Comparison of ENCODE assay signal across 28 cellular contexts in genomic region chr1:3762151-3762872, GRCh38. TPM values are rescaled to one million over a fixed set of nuclear protein-coding genes. Genes with fewer than 3 reads are reported as not detected.
"Had no signal": no experiment of that assay in that cellular context is flagged by ENCODE, and none has a peak within 500 bp of the region (broad histone marks: within the 10 kb centered on the region; RNA-seq: fewer than 3 reads in every experiment).

No MANE protein-coding gene starts in this region.

- H3K4me3 ChIP-seq: coronary artery, heart left ventricle, mucosa of descending colon, pancreas, stomach had no signal

- H3K27me3 ChIP-seq: pancreas had no signal

- H3K36me3 ChIP-seq: heart left ventricle, pancreas, stomach had no signal

- DNase-seq: effector CD4-positive, alpha-beta T cell; endodermal cell; hippocampal formation; mammary epithelial cell; naive thymus-derived CD8-positive, alpha-beta T cell; stimulated activated CD4-positive, alpha-beta T cell treated with anti-CD3 and anti-CD28 coated beads, Interleukin-2, amount 100 ng/mL, for 24 hours; stimulated activated CD4-positive, alpha-beta T cell treated with anti-CD3 and anti-CD28 coated beads, Interleukin-4, amount 100 ng/mL, for 4 hours; stimulated activated naive CD4-positive, alpha-beta T cell; stomach; substantia nigra; trophoblast cell had no signal

- H3K4me1 ChIP-seq: heart left ventricle, pancreas, stomach had no signal

- H3K27ac ChIP-seq: coronary artery, heart left ventricle, pancreas, stomach had no signal

- ATAC-seq: left lobe of liver; mucosa of descending colon; naive thymus-derived CD8-positive, alpha-beta T cell; pancreas; sciatic nerve had no signal

- H3K9me3 ChIP-seq: mucosa of descending colon, pancreas had no signal

RNA-seq across cellular contexts. Expression of gene CCDC27, which starts 10.1 kb away (rescaled TPM):
- total RNA-seq: chondrocyte; dermis microvascular lymphatic vessel endothelial cell; endodermal cell; endothelial cell of umbilical vein; fibroblast of lung; frontal cortex; glomerular endothelial cell; heart left ventricle; left lobe of liver; lower leg skin; mammary epithelial cell; mucosa of descending colon; naive thymus-derived CD8-positive, alpha-beta T cell; progenitor cell of endocrine pancreas; sciatic nerve; skeletal muscle tissue; stomach had no signal
- polyA plus RNA-seq: endothelial cell of umbilical vein; esophagus; fibroblast of lung; heart left ventricle; mammary epithelial cell; naive thymus-derived CD8-positive, alpha-beta T cell; neural cell; pancreas; stomach had no signal

RNA-seq across cellular contexts. Expression of gene SMIM1, which starts 10.2 kb away (rescaled TPM):
- total RNA-seq: frontal cortex, stomach had no signal
- polyA plus RNA-seq: fibroblast of lung, neural cell had no signal
